ENCODE assay signal across 1 cellular context in the genomic region with DNA sequence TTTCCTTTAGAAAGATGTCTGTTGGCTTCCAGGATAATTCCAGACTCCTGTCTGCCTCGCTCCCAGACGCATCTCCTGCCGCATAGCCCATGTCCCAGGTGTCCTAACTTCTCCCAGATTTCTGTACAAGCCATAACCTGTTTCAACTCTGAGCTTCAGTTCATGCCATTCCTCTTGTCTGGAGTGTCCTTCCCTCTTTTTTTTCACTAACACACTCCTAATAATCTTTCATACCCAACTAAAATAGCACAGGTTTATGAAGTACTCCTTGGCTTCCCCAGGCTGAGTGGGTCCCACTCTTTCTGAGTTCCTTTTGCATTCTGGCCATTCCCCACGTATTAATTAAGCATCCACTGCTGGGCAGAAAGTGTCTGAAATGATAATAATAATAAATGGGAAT.
A peak's percentile ranks its signal among the peaks of the same experiment; 100 is the strongest.
TF ChIP-seq lines count a peak whose summit lies in the region.

No MANE protein-coding gene starts in this region.

TF ChIP-seq in HepG2, 621 proteins besides CTCF, POLR2A, EP300 and RAD21 (continued from another document):
- TF ChIP-seq, protein P1, sequence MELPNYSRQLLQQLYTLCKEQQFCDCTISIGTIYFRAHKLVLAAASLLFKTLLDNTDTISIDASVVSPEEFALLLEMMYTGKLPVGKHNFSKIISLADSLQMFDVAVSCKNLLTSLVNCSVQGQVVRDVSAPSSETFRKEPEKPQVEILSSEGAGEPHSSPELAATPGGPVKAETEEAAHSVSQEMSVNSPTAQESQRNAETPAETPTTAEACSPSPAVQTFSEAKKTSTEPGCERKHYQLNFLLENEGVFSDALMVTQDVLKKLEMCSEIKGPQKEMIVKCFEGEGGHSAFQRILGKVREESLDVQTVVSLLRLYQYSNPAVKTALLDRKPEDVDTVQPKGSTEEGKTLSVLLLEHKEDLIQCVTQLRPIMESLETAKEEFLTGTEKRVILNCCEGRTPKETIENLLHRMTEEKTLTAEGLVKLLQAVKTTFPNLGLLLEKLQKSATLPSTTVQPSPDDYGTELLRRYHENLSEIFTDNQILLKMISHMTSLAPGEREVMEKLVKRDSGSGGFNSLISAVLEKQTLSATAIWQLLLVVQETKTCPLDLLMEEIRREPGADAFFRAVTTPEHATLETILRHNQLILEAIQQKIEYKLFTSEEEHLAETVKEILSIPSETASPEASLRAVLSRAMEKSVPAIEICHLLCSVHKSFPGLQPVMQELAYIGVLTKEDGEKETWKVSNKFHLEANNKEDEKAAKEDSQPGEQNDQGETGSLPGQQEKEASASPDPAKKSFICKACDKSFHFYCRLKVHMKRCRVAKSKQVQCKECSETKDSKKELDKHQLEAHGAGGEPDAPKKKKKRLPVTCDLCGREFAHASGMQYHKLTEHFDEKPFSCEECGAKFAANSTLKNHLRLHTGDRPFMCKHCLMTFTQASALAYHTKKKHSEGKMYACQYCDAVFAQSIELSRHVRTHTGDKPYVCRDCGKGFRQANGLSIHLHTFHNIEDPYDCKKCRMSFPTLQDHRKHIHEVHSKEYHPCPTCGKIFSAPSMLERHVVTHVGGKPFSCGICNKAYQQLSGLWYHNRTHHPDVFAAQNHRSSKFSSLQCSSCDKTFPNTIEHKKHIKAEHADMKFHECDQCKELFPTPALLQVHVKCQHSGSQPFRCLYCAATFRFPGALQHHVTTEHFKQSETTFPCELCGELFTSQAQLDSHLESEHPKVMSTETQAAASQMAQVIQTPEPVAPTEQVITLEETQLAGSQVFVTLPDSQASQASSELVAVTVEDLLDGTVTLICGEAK (IDR thresholded peaks at IDR 0.05), result no peak
- TF ChIP-seq, protein P1 (CRISPR knock-in tag; IDR thresholded peaks at IDR 0.05), result no peak
- TF ChIP-seq, protein P2, sequence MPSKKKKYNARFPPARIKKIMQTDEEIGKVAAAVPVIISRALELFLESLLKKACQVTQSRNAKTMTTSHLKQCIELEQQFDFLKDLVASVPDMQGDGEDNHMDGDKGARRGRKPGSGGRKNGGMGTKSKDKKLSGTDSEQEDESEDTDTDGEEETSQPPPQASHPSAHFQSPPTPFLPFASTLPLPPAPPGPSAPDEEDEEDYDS (CRISPR knock-in tag; IDR thresholded peaks at IDR 0.05), result no peak
- TF ChIP-seq ZNF12 (CRISPR knock-in tag; IDR thresholded peaks at IDR 0.05) (no peak), RBFOX2 (IDR thresholded peaks at IDR 0.05; ENCODE audit: low read depth, low read length) (no peak), ZNF496 (CRISPR knock-in tag; IDR thresholded peaks at IDR 0.05; ENCODE audit: insufficient replicate concordance) (no peak), MAFF (IDR thresholded peaks at IDR 0.05; ENCODE audit: low read depth, low read length) (0 out of 2 replicates have a peak, but pooled peaks have one; percentile 9)
- TF ChIP-seq, protein P3, sequence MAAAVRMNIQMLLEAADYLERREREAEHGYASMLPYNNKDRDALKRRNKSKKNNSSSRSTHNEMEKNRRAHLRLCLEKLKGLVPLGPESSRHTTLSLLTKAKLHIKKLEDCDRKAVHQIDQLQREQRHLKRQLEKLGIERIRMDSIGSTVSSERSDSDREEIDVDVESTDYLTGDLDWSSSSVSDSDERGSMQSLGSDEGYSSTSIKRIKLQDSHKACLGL (CRISPR knock-in tag; IDR thresholded peaks at IDR 0.05), result no peak
- TF ChIP-seq, protein P4, sequence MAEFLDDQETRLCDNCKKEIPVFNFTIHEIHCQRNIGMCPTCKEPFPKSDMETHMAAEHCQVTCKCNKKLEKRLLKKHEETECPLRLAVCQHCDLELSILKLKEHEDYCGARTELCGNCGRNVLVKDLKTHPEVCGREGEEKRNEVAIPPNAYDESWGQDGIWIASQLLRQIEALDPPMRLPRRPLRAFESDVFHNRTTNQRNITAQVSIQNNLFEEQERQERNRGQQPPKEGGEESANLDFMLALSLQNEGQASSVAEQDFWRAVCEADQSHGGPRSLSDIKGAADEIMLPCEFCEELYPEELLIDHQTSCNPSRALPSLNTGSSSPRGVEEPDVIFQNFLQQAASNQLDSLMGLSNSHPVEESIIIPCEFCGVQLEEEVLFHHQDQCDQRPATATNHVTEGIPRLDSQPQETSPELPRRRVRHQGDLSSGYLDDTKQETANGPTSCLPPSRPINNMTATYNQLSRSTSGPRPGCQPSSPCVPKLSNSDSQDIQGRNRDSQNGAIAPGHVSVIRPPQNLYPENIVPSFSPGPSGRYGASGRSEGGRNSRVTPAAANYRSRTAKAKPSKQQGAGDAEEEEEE (CRISPR knock-in tag; IDR thresholded peaks at IDR 0.05; ENCODE audit: borderline replicate concordance), result no peak
TF ChIP-seq in HepG2: peak in this region for 3.
